ENCODE assay signal across 8 cellular contexts in genomic region chr2:241559489-241560180, GRCh38. TPM values are rescaled to one million over a fixed set of nuclear protein-coding genes. Genes with fewer than 3 reads are reported as not detected.
DNase-seq lines count a peak whose midpoint lies in the region; ATAC-seq and TF ChIP-seq lines count a peak whose summit lies in the region.

No MANE protein-coding gene starts in this region.

- no peaks in the 10 kb centered on the region for H3K4me1 Mint-ChIP-seq in Caco-2 (ENCODE audit: low read depth, unreplicated experiment)

- no peak for TF ChIP-seq POLR2A in sigmoid colon (IDR thresholded peaks at IDR 0.05)

- POLR2A ChIA-PET in Caco-2 (lab: Charles Lee) = no interaction called here

- DNase-seq in Caco-2 = peak in 1 of 2 experiments; percentile 49
- DNase-seq in M059J (ENCODE audit: low read depth) = peak; percentile 41
- peak; percentile 51 to 60 for DNase-seq in cardiac fibroblast (ENCODE audit: low read depth in 2 of 2)
- peak; percentile 84 for DNase-seq in inferior parietal cortex (ENCODE audit: extremely low spot score)
- DNase-seq in sigmoid colon = no peak
- DNase-seq in cortex of kidney (lab: John Stamatoyannopoulos, UW) = no peak
- no peak for DNase-seq in NCI-H1694 (lab: John Stamatoyannopoulos, UW)

- H3K9me3 ChIP-seq in Caco-2 (no peaks in the 10 kb centered on the region), sigmoid colon (peaks cover 0 to 4% (median 0%) of the 10 kb centered on the region in 4 donors)

- no peaks in the 10 kb centered on the region for H3K4me1 ChIP-seq in Caco-2
- peaks cover 0 to 61% (median 57%) of the 10 kb centered on the region in 4 donors for H3K4me1 ChIP-seq in sigmoid colon

- ATAC-seq in HG03432 (IDR thresholded peaks at IDR 0.05; ENCODE audit: unreplicated experiment) = no peak

- intact Hi-C loops in Caco-2 (cut with micrococcal nuclease; ENCODE audit: unreplicated experiment) = loop anchor here (2.0 kb wide), 1 partner anchor 51 kb away; the partner anchor contains the start of gene STK25
- intact Hi-C loops in sigmoid colon (cut with DNase I) = loop anchor here (5.0 kb wide), 2 partner anchors 78 to 202 kb away; partner anchors contain the start of genes ATG4B, FARP2 and THAP4

- H3K4me3 Mint-ChIP-seq in Caco-2 (ENCODE audit: unreplicated experiment) = peak overlapping the region; percentile 69

- H3K27me3 Mint-ChIP-seq in Caco-2 (ENCODE audit: insufficient read depth, unreplicated experiment) = no peaks in the 10 kb centered on the region

- H3K36me3 ChIP-seq in Caco-2 (ENCODE audit: control insufficient read depth, insufficient read depth, low read length) (no peaks in the 10 kb centered on the region), sigmoid colon (peaks cover 0 to 8% (median 0%) of the 10 kb centered on the region in 4 donors)

- no peaks in the 10 kb centered on the region for H3K36me3 Mint-ChIP-seq in Caco-2 (ENCODE audit: insufficient read depth, unreplicated experiment)

- H3K27ac ChIP-seq in sigmoid colon = peak overlapping the region; percentile 80 to 94 (median 90)

- H3K27me3 ChIP-seq in Caco-2 (replicated peaks; ENCODE audit: control insufficient read depth, insufficient read depth, low read length) (no peaks in the 10 kb centered on the region), sigmoid colon (no peaks in the 10 kb centered on the region)

- CTCF ChIA-PET in Caco-2 (lab: Charles Lee) = interaction anchor here (0.5 kb wide), 1 partner anchor 51 kb away, joined by 3 read pairs; the partner anchor contains the start of gene STK25

- TF ChIP-seq CTCF in Caco-2 (IDR thresholded peaks at IDR 0.05; ENCODE audit: insufficient read depth in 1 of 2, low read depth in 1 of 2, low read length in 1 of 2, severe bottlenecking in 1 of 2, unreplicated experiment in 1 of 2) = no peak
- no peak for TF ChIP-seq CTCF in cardiac fibroblast (IDR thresholded peaks at IDR 0.05; ENCODE audit: low read depth, low read length)
- TF ChIP-seq CTCF in sigmoid colon (IDR thresholded peaks at IDR 0.05) = no peak

- H3K4me3 ChIP-seq in Caco-2 (ENCODE audit: low read depth, low read length) = peak overlapping the region; percentile 63
- H3K4me3 ChIP-seq in cardiac fibroblast (replicated peaks in 1 of 2; ENCODE audit: low read depth in 2 of 2, low read length in 2 of 2) = peak overlapping the region; percentile 56 to 64
- H3K4me3 ChIP-seq in sigmoid colon = peak overlapping the region; percentile 57 to 87 (median 70)

- WGBS in sigmoid colon, 2 donors = 4 to 12% methylated on average over 52 of the region's 52 CpGs

- TF ChIP-seq EP300 in sigmoid colon (IDR thresholded peaks at IDR 0.05) = no peak

- no peaks in the 10 kb centered on the region for H3K9me3 Mint-ChIP-seq in Caco-2 (ENCODE audit: unreplicated experiment)

- BruUV-seq in Caco-2 (replicated peaks; lab: Mats Ljungman, UMichigan) = no TSS peak

- no peak overlapping the region for H3K27ac Mint-ChIP-seq in Caco-2 (ENCODE audit: unreplicated experiment)

RNA-seq across cellular contexts. Expression of gene BOK, which starts 1.1 kb away (rescaled TPM):
- total RNA-seq in Caco-2 (2022) (18.0 and 18.6 TPM in 2 replicates), sigmoid colon (100 to 1,000 TPM in 1 of 4 donors, 10 to 100 TPM in 3; 46.6 to 112 (median 81.0) TPM)
- 3.9 and 11.7 TPM in 2 replicates for total RNA-seq in M059J (2014; rRNA removed; shearing (Covaris generic))
- polyA plus RNA-seq in sigmoid colon = 10 to 100 TPM in 1 of 3 donors, 1 to 10 TPM in 2; 6.2 to 12.7 (median 8.4) TPM

RNA-seq across cellular contexts. Expression of gene STK25, which starts 51.3 kb away (rescaled TPM):
- total RNA-seq in Caco-2 (2022) (92.6 and 101 TPM in 2 replicates), sigmoid colon (100 to 1,000 TPM; 125 to 266 (median 178) TPM)
- 110 and 133 TPM in 2 replicates for total RNA-seq in M059J (2014; rRNA removed; shearing (Covaris generic))
- 100 to 1,000 TPM in 1 of 3 donors, 10 to 100 TPM in 2; 77.7 to 135 (median 79.3) TPM for polyA plus RNA-seq in sigmoid colon

Comparison
In these comparisons a context has a peak if more than half of its experiments do, and no peak if none do; other contexts are left out.
1. DNase-seq: peak in M059J (single experiment), cardiac fibroblast (2 of 2) and inferior parietal cortex (single experiment); none in sigmoid colon (single experiment), cortex of kidney (single experiment) and NCI-H1694 (single experiment).
2. Peak in every context shown above with its lines, with median percentiles within 50 percentile points of each other: H3K4me3 ChIP-seq.